ENCODE assay signal across 16 cellular contexts in genomic region chr12:58922849-58923248, GRCh38. TPM values are rescaled to one million over a fixed set of nuclear protein-coding genes. Genes with fewer than 3 reads are reported as not detected.
DNase-seq lines count a peak whose midpoint lies in the region; FAIRE-seq and TF ChIP-seq lines count a peak whose summit lies in the region.
"Had no signal": no experiment of that assay in that cellular context is flagged by ENCODE, and none has a peak within 500 bp of the region (broad histone marks: within the 10 kb centered on the region; RNA-seq: fewer than 3 reads in every experiment).

No MANE protein-coding gene starts in this region.

- DNase-seq in H54 (ENCODE audit: insufficient read length, low spot score) (no peak), amniotic epithelial cell (ENCODE audit: low read depth) (peak; percentile 64), fibroblast of pulmonary artery (ENCODE audit: low read depth) (peak; percentile 77), stomach (no peak), NCI-H748 treated with DMSO at 0.1 percent for 48 hours (lab: John Stamatoyannopoulos, UW) (no peak), superior temporal gyrus (ENCODE audit: extremely low spot score) (no peak), head of caudate nucleus (no peak)
- DNase-seq: activated naive CD4-positive, alpha-beta T cell; left colon; NCI-H1048; NCI-H2081; NCI-H774; right cardiac atrium had no signal

- TF ChIP-seq POLR2A in H54 (IDR thresholded peaks at IDR 0.05; ENCODE audit: low read depth, low read length) (no peak), stomach (IDR thresholded peaks at IDR 0.05) (no peak)

- no peaks in the 10 kb centered on the region for H3K36me3 ChIP-seq in stomach
- H3K36me3 ChIP-seq: neutrophil had no signal

- peaks cover 0 to 53% (median 4%) of the 10 kb centered on the region in 4 donors for H3K4me1 ChIP-seq in stomach

- intact Hi-C loops in stomach (cut with DNase I; ENCODE audit: low total_unique reads): no loop called here
- intact Hi-C loops in head of caudate nucleus (cut with DNase I): no loop called here

- TF ChIP-seq CTCF in fibroblast of pulmonary artery (IDR thresholded peaks at IDR 0.05; ENCODE audit: low read length, missing control alignments) (no peak), stomach (IDR thresholded peaks at IDR 0.05) (no peak)

- peak overlapping the region in 4 of 5 donors; percentile 7 to 98 (median 44) for H3K27ac ChIP-seq in stomach
- H3K27ac ChIP-seq: neutrophil had no signal

- no peaks in the 10 kb centered on the region for H3K9me3 ChIP-seq in stomach
- H3K9me3 ChIP-seq: neutrophil had no signal

- no peak for TF ChIP-seq EP300 in stomach (IDR thresholded peaks at IDR 0.05)

- H3K27me3 ChIP-seq in stomach: peaks cover 0 to 12% (median 4%) of the 10 kb centered on the region in 3 donors

- H3K4me3 ChIP-seq in fibroblast of pulmonary artery (replicated peaks; ENCODE audit: low read depth, low read length) (no peak overlapping the region), stomach (no peak overlapping the region)

- FAIRE-seq in H54 (lab: Jason Lieb, UNC): peak; percentile 6

RNA-seq across cellular contexts. Expression of gene LRIG3, which starts 2.5 kb away (rescaled TPM):
- total RNA-seq in stomach: 100 to 1,000 TPM in 3 of 5 donors, 10 to 100 TPM in 2; 41.4 to 330 (median 178) TPM
- polyA plus RNA-seq in stomach: 10 to 100 TPM in 1 of 3 donors, 1 to 10 TPM in 2; 4.8 to 12.4 (median 7.2) TPM
- total RNA-seq: B cell, mononuclear cell had no signal

Comparison
In these comparisons a context has a peak if more than half of its experiments do, and no peak if none do; other contexts are left out.
1. DNase-seq: peak in amniotic epithelial cell (single experiment) and fibroblast of pulmonary artery (single experiment); none in H54 (single experiment), stomach (single experiment), NCI-H748 treated with DMSO at 0.1 percent for 48 hours (single experiment), superior temporal gyrus (single experiment) and head of caudate nucleus (0 of 42).